Comparison of ENCODE assay signal across 7 cellular contexts in genomic region chr17:64343833-64344637, GRCh38. TPM values are rescaled to one million over a fixed set of nuclear protein-coding genes. Genes with fewer than 3 reads are reported as not detected.
DNase-seq lines count a peak whose midpoint lies in the region; ATAC-seq, FAIRE-seq and TF ChIP-seq lines count a peak whose summit lies in the region.

No MANE protein-coding gene starts in this region.

- H3K27ac ChIP-seq in HepG2 (ENCODE audit: extremely low read length, insufficient read depth, low read length) (peak overlapping the region; percentile 18), testis (peak overlapping the region in 1 of 2 donors; percentile 16)

- H3K4me3 ChIP-seq in HepG2 (replicated peaks in 1 of 3; ENCODE audit: insufficient read depth in 1 of 3, low read depth in 2 of 3, low read length in 3 of 3) (peak overlapping the region in 1 of 3 experiments; percentile 26; a peak in 1 of 6 replicates), testis (no peak overlapping the region)

- FAIRE-seq in HepG2 (lab: Jason Lieb, UNC) = no peak

- no TSS peak for BruUV-seq in HepG2 (replicated peaks; lab: Mats Ljungman, UMichigan)

- POLR2A ChIA-PET in HepG2 (lab: Yijun Ruan, JAX) = interaction anchor here (1.1 to 1.5 kb wide), 3 partner anchors 11 to 42 kb away, joined by 5 to 7 read pairs (median 5); no protein-coding TSS in a partner anchor

- TF ChIP-seq EP300 in HepG2 (IDR thresholded peaks at IDR 0.05; ENCODE audit: low read depth in 2 of 2, low read length in 2 of 2) = peak in 1 of 2 experiments; percentile 62; a peak in 1 of 4 replicates
- peak; percentile 12; the same call in 1 of the 2 replicates for TF ChIP-seq EP300 in HepG2 (CRISPR knock-in tag; IDR thresholded peaks at IDR 0.05; ENCODE audit: borderline replicate concordance)

- H2AFZ ChIP-seq in HepG2 (ENCODE audit: low read length) = no peak overlapping the region

- H3K36me3 ChIP-seq in HepG2 (replicated peaks in 1 of 2; ENCODE audit: control insufficient read depth in 1 of 2, insufficient read depth in 2 of 2, low read length in 2 of 2) (no peaks in the 10 kb centered on the region), testis (ENCODE audit: low read depth, missing control alignments) (no peaks in the 10 kb centered on the region)

- intact Hi-C loops in HepG2 (cut with micrococcal nuclease; ENCODE audit: unreplicated experiment) (no loop called here), testis (cut with DNase I; ENCODE audit: low total_unique reads) (no loop called here)
- intact Hi-C loops in activated T-helper 2 cell treated with anti-CD3 and anti-CD28 coated beads, Interferon-gamma antibody, Interleukin-2, Interleukin-4, amounts not matched to agents 10 μg/mL and 5 μg/mL and 100 μg/mL, durations not matched to agents 14 hours and 24 hours and 36 hours (cut with micrococcal nuclease) = no loop called here

- no peaks in the 10 kb centered on the region for H3K9me3 ChIP-seq in HepG2 (ENCODE audit: low read length)
- no peaks in the 10 kb centered on the region for H3K9me3 ChIP-seq in testis

- H3K4me1 ChIP-seq in HepG2 (ENCODE audit: insufficient read depth, low read length) (peaks cover 44% of the 10 kb centered on the region), testis (peaks cover 15% of the 10 kb centered on the region)

- H3K4me2 ChIP-seq in HepG2 (ENCODE audit: low read depth, low read length) = peak overlapping the region; percentile 50

- H3K79me2 ChIP-seq in HepG2 (ENCODE audit: insufficient read depth, low read length) = no peaks in the 10 kb centered on the region

- CTCF ChIA-PET in HepG2 (lab: Yijun Ruan, JAX; ENCODE audit: low intra/inter-chr PET ratio, low total read pairs) = no interaction called here

- in situ Hi-C loops in HepG2 (cut with HindIII; ENCODE audit: extremely low pct_ligation_motif_present, low pct_unique_long_range_greater_than_20kb) = no loop called here

- no peak for TF ChIP-seq RAD21 in HepG2 (CRISPR knock-in tag; IDR thresholded peaks at IDR 0.05)

- H3K27me3 Mint-ChIP-seq in chondrocyte (ENCODE audit: low read depth) = no peaks in the 10 kb centered on the region
- H3K27me3 Mint-ChIP-seq in activated T-helper 2 cell treated with anti-CD3 and anti-CD28 coated beads, Interferon-gamma antibody, Interleukin-2, Interleukin-4, amounts not matched to agents 10 μg/mL and 5 μg/mL and 100 μg/mL, durations not matched to agents 14 hours and 24 hours and 36 hours (ENCODE audit: low read depth) = no peaks in the 10 kb centered on the region

- ATAC-seq in HepG2 = peak; percentile 63

- WGBS in HepG2 (ENCODE audit: low lambda C conversion rate) = 42% methylated on average over 11 of the region's 11 CpGs
- WGBS in testis, 2 donors = 61 to 71% methylated on average over 10 to 11 of the region's 11 CpGs

- no peaks in the 10 kb centered on the region for H4K20me1 ChIP-seq in HepG2 (ENCODE audit: insufficient read depth, low read length)

- DNase-seq in HK-2 (ENCODE audit: unreplicated experiment) (peak; percentile 61), OCI-M1 (lab: John Stamatoyannopoulos, UW) (peak; percentile 18), chondrocyte (ENCODE audit: low spot score) (peak; percentile 8), HepG2 (ENCODE audit: low spot score) (peak; percentile 74), testis (peak; percentile 47)
- no peak for DNase-seq in activated effector memory CD4-positive, alpha-beta T cell treated with anti-CD3 and anti-CD28 coated beads, Interleukin-2, amount 50 U/mL, for 16 hours
- no peak for DNase-seq in activated T-helper 2 cell treated with anti-CD3 and anti-CD28 coated beads, Interferon-gamma antibody, Interleukin-2, Interleukin-4, amounts not matched to agents 10 μg/mL and 5 μg/mL and 100 μg/mL, durations not matched to agents 14 hours and 24 hours and 36 hours (ENCODE audit: low spot score)

- no peak for TF ChIP-seq POLR2A in HepG2 (IDR thresholded peaks at IDR 0.05; ENCODE audit: insufficient read depth in 1 of 2, low read depth in 2 of 2, low read length in 2 of 2)
- no peak for TF ChIP-seq POLR2A in testis (IDR thresholded peaks at IDR 0.05)

- no peak overlapping the region for H3K27ac Mint-ChIP-seq in chondrocyte (ENCODE audit: unreplicated experiment)
- H3K27ac Mint-ChIP-seq in activated T-helper 2 cell treated with anti-CD3 and anti-CD28 coated beads, Interferon-gamma antibody, Interleukin-2, Interleukin-4, amounts not matched to agents 10 μg/mL and 5 μg/mL and 100 μg/mL, durations not matched to agents 14 hours and 24 hours and 36 hours = no peak overlapping the region

- TF ChIP-seq CTCF in chondrocyte (IDR thresholded peaks at IDR 0.05) (no peak), HepG2 (CRISPR knock-in tag; IDR thresholded peaks at IDR 0.05) (0 out of 2 replicates have a peak, but pooled peaks have one; percentile 8), testis (IDR thresholded peaks at IDR 0.05) (no peak)

- H3K27me3 ChIP-seq in HepG2 (ENCODE audit: control insufficient read depth in 1 of 2, insufficient read depth in 2 of 2, low read length in 2 of 2) = no peaks in the 10 kb centered on the region
- no peaks in the 10 kb centered on the region for H3K27me3 ChIP-seq in testis

- peaks cover 3% of the 10 kb centered on the region for H3K4me1 Mint-ChIP-seq in chondrocyte (ENCODE audit: low read depth)
- peaks cover 7% of the 10 kb centered on the region for H3K4me1 Mint-ChIP-seq in activated T-helper 2 cell treated with anti-CD3 and anti-CD28 coated beads, Interferon-gamma antibody, Interleukin-2, Interleukin-4, amounts not matched to agents 10 μg/mL and 5 μg/mL and 100 μg/mL, durations not matched to agents 14 hours and 24 hours and 36 hours (ENCODE audit: low read depth)

- no peaks in the 10 kb centered on the region for H3K36me3 Mint-ChIP-seq in chondrocyte (ENCODE audit: low read depth)
- no peaks in the 10 kb centered on the region for H3K36me3 Mint-ChIP-seq in activated T-helper 2 cell treated with anti-CD3 and anti-CD28 coated beads, Interferon-gamma antibody, Interleukin-2, Interleukin-4, amounts not matched to agents 10 μg/mL and 5 μg/mL and 100 μg/mL, durations not matched to agents 14 hours and 24 hours and 36 hours (ENCODE audit: low read depth)

- H3K9ac ChIP-seq in HepG2 (ENCODE audit: insufficient read depth, low read depth, low read length) = no peak overlapping the region

- H3K9me3 Mint-ChIP-seq in chondrocyte (ENCODE audit: low read depth) = no peaks in the 10 kb centered on the region
- H3K9me3 Mint-ChIP-seq in activated T-helper 2 cell treated with anti-CD3 and anti-CD28 coated beads, Interferon-gamma antibody, Interleukin-2, Interleukin-4, amounts not matched to agents 10 μg/mL and 5 μg/mL and 100 μg/mL, durations not matched to agents 14 hours and 24 hours and 36 hours = no peaks in the 10 kb centered on the region

- no peak overlapping the region for H3K4me3 Mint-ChIP-seq in chondrocyte (ENCODE audit: unreplicated experiment)
- H3K4me3 Mint-ChIP-seq in activated T-helper 2 cell treated with anti-CD3 and anti-CD28 coated beads, Interferon-gamma antibody, Interleukin-2, Interleukin-4, amounts not matched to agents 10 μg/mL and 5 μg/mL and 100 μg/mL, durations not matched to agents 14 hours and 24 hours and 36 hours (ENCODE audit: low read depth) = no peak overlapping the region

RNA-seq across cellular contexts. Expression of gene PECAM1, which starts 46.6 kb away (rescaled TPM):
- total RNA-seq in chondrocyte = 0.15 to 0.34 TPM in 2 of 3 replicates, not detected in the other
- 0.24 and 0.90 TPM in 2 replicates for total RNA-seq in HepG2 (2016; rRNA removed; fragmentation: Illumina TruSeq; extraction: Trizol)
- total RNA-seq in HepG2 (2016; cell fraction: cytosol; rRNA removed; fragmentation: Illumina TruSeq; extraction: Trizol; ENCODE audit: low read depth) = 0.20 and 0.35 TPM in 2 replicates
- total RNA-seq in HepG2 (2016; cell fraction: insoluble cytoplasmic fraction; rRNA removed; fragmentation: Illumina TruSeq; extraction: Trizol) = 0.76 and 0.86 TPM in 2 replicates
- total RNA-seq in HepG2 (2016; cell fraction: membrane; rRNA removed; fragmentation: Illumina TruSeq; extraction: Trizol) = 0.17 and 0.31 TPM in 2 replicates
- 0.34 and 1.1 TPM in 2 replicates for total RNA-seq in HepG2 (2016; cell fraction: nucleus; rRNA removed; fragmentation: Illumina TruSeq; extraction: Trizol)
- 2.5 and 4.1 TPM in 2 replicates for polyA plus RNA-seq in HepG2 (2011; rRNA removed)
- 2.7 and 2.9 TPM in 2 replicates for polyA plus RNA-seq in HepG2 (2011; cell fraction: cytosol; rRNA removed)
- polyA plus RNA-seq in HepG2 (2011; cell fraction: nucleus; rRNA removed) = 0.26 and 1.3 TPM in 2 replicates
- polyA plus RNA-seq in HepG2 (2012) = 1.8 and 2.5 TPM in 2 replicates
- 0.02 and 0.08 TPM in 2 replicates for polyA plus RNA-seq in HepG2 (2016; cell fraction: cytosol; fragmentation: Illumina TruSeq; extraction: Trizol; ENCODE audit: low read depth)
- polyA plus RNA-seq in HepG2 (2016; cell fraction: insoluble cytoplasmic fraction; fragmentation: Illumina TruSeq; extraction: Trizol; ENCODE audit: low read depth) = 0.19 and 0.47 TPM in 2 replicates
- polyA plus RNA-seq in HepG2 (2016; cell fraction: membrane; fragmentation: Illumina TruSeq; extraction: Trizol; ENCODE audit: low read depth) = 0.17 and 0.31 TPM in 2 replicates
- polyA plus RNA-seq in HepG2 (2016; cell fraction: nucleus; fragmentation: Illumina TruSeq; extraction: Trizol; ENCODE audit: insufficient read depth, low read depth) = 0.15 and 0.64 TPM in 2 replicates
- polyA minus RNA-seq in HepG2 (2011; rRNA and poly(A)+ RNA removed; ENCODE audit: low replicate concordance) = 0.70 and 13.4 TPM in 2 replicates
- 3.4 and 6.4 TPM in 2 replicates for polyA minus RNA-seq in HepG2 (2011; cell fraction: cytosol; rRNA and poly(A)+ RNA removed)
- polyA minus RNA-seq in HepG2 (2011; cell fraction: nucleus; rRNA and poly(A)+ RNA removed) = 0.77 and 1.4 TPM in 2 replicates
- 10 to 100 TPM in 1 of 2 donors, 1 to 10 TPM in 1; 7.7 to 14.7 TPM for total RNA-seq in testis
- polyA plus RNA-seq in testis (ENCODE audit: insufficient read depth, low read depth, low replicate concordance) = 33.0 TPM
- total RNA-seq in activated T-helper 2 cell treated with anti-CD3 and anti-CD28 coated beads, Interferon-gamma antibody, Interleukin-2, Interleukin-4, amounts not matched to agents 10 μg/mL and 5 μg/mL and 100 μg/mL, durations not matched to agents 14 hours and 24 hours and 36 hours = 9.8 and 11.1 TPM in 2 replicates

Comparison
In these comparisons a context has a peak if more than half of its experiments do, and no peak if none do; other contexts are left out.
1. DNase-seq: peak in HK-2 (single experiment), OCI-M1 (single experiment), chondrocyte (single experiment), HepG2 (single experiment) and testis (single experiment); none in activated effector memory CD4-positive, alpha-beta T cell treated with anti-CD3 and anti-CD28 coated beads, Interleukin-2, amount 50 U/mL, for 16 hours (single experiment) and activated T-helper 2 cell treated with anti-CD3 and anti-CD28 coated beads, Interferon-gamma antibody, Interleukin-2, Interleukin-4, amounts not matched to agents 10 μg/mL and 5 μg/mL and 100 μg/mL, durations not matched to agents 14 hours and 24 hours and 36 hours (single experiment).